4 cellular contexts compared by ENCODE assay signal in the genomic region with DNA sequence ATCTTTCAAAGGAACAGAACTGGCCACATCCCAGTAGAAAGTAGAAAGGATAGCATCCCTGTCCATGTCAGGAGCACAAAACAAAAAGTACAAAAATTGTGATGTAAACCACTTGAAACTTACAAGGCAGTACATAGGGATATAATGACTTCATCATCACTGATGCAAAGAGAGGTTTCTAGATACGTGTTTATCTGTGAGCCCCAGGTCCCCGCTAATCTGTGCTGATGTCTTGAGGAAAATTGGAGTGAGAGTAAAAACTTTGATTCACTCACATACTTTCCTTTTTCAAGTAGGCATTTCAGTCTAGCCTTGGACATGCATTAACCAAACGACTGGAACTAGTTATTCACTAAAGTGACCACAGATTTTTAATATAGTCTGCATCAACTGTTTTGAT.
"Had no signal": no experiment of that assay in that cellular context is flagged by ENCODE, and none has a peak within 500 bp of the region (broad histone marks: within the 10 kb centered on the region; RNA-seq: fewer than 3 reads in every experiment).

No MANE protein-coding gene starts in this region.

- H3K27ac Mint-ChIP-seq: GM23338, H9 had no signal

- H3K4me3 Mint-ChIP-seq: GM23338, H9 had no signal

- H3K4me3 ChIP-seq: GM23338 had no signal

- H3K9me3 Mint-ChIP-seq: GM23338, H9 had no signal

- ATAC-seq: GM23338 had no signal

- DNase-seq: H9, HCEC 1CT, IMR-90 had no signal
